ENCODE assay signal across 29 cellular contexts in the genomic region with DNA sequence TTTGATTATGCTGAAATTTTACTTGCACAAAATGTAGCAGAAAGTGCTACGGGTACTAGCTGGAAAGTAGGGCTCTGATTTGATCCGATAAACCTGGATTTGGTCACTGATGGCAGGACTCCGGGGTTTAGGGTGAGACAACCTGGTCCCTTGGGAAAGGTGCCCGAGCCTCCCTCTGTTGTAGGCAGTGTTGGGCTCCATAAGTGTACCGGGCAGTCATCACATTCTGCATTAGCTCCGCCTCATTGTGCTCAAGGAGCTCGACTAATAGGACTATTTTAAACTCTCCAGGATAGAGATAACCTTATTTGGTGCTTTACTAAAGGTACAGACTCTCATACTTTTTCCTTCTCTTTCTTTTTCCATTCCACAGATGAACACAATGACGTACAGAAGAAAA.
"Had no signal": no experiment of that assay in that cellular context is flagged by ENCODE, and none has a peak within 500 bp of the region (broad histone marks: within the 10 kb centered on the region; RNA-seq: fewer than 3 reads in every experiment).

No MANE protein-coding gene starts in this region.

- H3K9me3 ChIP-seq: esophagus muscularis mucosa had no signal

- H3K36me3 ChIP-seq: ascending aorta, breast epithelium, esophagus muscularis mucosa, gastroesophageal sphincter had no signal

- H3K27ac ChIP-seq: ascending aorta, breast epithelium, coronary artery, dorsolateral prefrontal cortex, esophagus muscularis mucosa, gastroesophageal sphincter, heart right ventricle had no signal

- H3K9me3 Mint-ChIP-seq: central memory CD8-positive, alpha-beta T cell had no signal

- DNase-seq: activated CD4-positive, alpha-beta memory T cell treated with anti-CD3 and anti-CD28 coated beads, Interleukin-2, amount 10 ng/mL, durations not matched to agents 7 days and 5 days; activated CD4-positive, alpha-beta T cell treated with anti-CD3 and anti-CD28 coated beads for 1 hour; activated CD4-positive, alpha-beta T cell treated with anti-CD3 and anti-CD28 coated beads for 4 hours; activated CD4-positive, alpha-beta T cell treated with anti-CD3 and anti-CD28 coated beads, Interleukin-2, amount 10 ng/mL, durations not matched to agents 7 days and 5 days; activated CD4-positive, alpha-beta T cell treated with anti-CD3 and anti-CD28 coated beads, Interleukin-2, amount 50 U/mL, for 4 hours; activated CD8-positive, alpha-beta memory T cell treated with anti-CD3 and anti-CD28 coated beads, Interleukin-2, amount 50 U/mL, for 48 hours; activated gamma-delta T cell; activated naive CD4-positive, alpha-beta T cell; activated naive CD4-positive, alpha-beta T cell treated with anti-CD3 and anti-CD28 coated beads, Interleukin-2, amount 10 ng/mL, durations not matched to agents 7 days and 5 days; activated naive CD8-positive, alpha-beta T cell treated with anti-CD3 and anti-CD28 coated beads, Interleukin-2, amount 10 ng/mL, durations not matched to agents 7 days and 5 days; activated T-cell treated with anti-CD3 and anti-CD28 coated beads for 4 hours; activated T-cell treated with anti-CD3 and anti-CD28 coated beads, Interleukin-2, amount 50 U/mL, for 24 hours; activated T-cell treated with anti-CD3 and anti-CD28 coated beads, Interleukin-2, amount 50 U/mL, for 72 hours; dorsolateral prefrontal cortex; effector memory CD4-positive, alpha-beta T cell; endodermal cell; erythroblast; foreskin melanocyte; heart right ventricle; T-helper 2 cell had no signal

- H3K4me3 Mint-ChIP-seq: activated CD4-positive, alpha-beta memory T cell treated with anti-CD3 and anti-CD28 coated beads, Interleukin-2, amount 10 ng/mL, durations not matched to agents 7 days and 5 days; activated CD4-positive, alpha-beta T cell treated with anti-CD3 and anti-CD28 coated beads, Interleukin-2, amount 10 ng/mL, durations not matched to agents 7 days and 5 days; activated naive CD4-positive, alpha-beta T cell treated with anti-CD3 and anti-CD28 coated beads, Interleukin-2, amount 10 ng/mL, durations not matched to agents 7 days and 5 days; activated naive CD8-positive, alpha-beta T cell treated with anti-CD3 and anti-CD28 coated beads, Interleukin-2, amount 10 ng/mL, durations not matched to agents 7 days and 5 days; activated T-cell treated with anti-CD3 and anti-CD28 coated beads, Interleukin-2, amount 50 U/mL, for 24 hours; activated T-cell treated with anti-CD3 and anti-CD28 coated beads, Interleukin-2, amount 50 U/mL, for 72 hours; brain; central memory CD8-positive, alpha-beta T cell; dendritic cell treated with granulocyte-macrophage colony-stimulating factor and Interleukin-4, amounts not matched to agents 40 ng/mL and 50 ng/mL, for 4 days; endodermal cell had no signal

- H3K27me3 ChIP-seq: ascending aorta, breast epithelium, dorsolateral prefrontal cortex, esophagus muscularis mucosa, gastroesophageal sphincter, heart right ventricle had no signal

- ATAC-seq: activated naive CD4-positive, alpha-beta T cell treated with anti-CD3 and anti-CD28 coated beads, Interleukin-2, amount 50 U/mL, for 72 hours; activated T-cell treated with anti-CD3 and anti-CD28 coated beads, Interleukin-2, amount 50 U/mL, for 72 hours; gastroesophageal sphincter; heart right ventricle had no signal

- H3K4me1 ChIP-seq: breast epithelium had no signal

- H3K27me3 Mint-ChIP-seq: activated CD4-positive, alpha-beta memory T cell treated with anti-CD3 and anti-CD28 coated beads, Interleukin-2, amount 10 ng/mL, durations not matched to agents 7 days and 5 days; activated CD4-positive, alpha-beta T cell treated with anti-CD3 and anti-CD28 coated beads, Interleukin-2, amount 10 ng/mL, durations not matched to agents 7 days and 5 days; activated naive CD4-positive, alpha-beta T cell treated with anti-CD3 and anti-CD28 coated beads, Interleukin-2, amount 10 ng/mL, durations not matched to agents 7 days and 5 days; activated naive CD8-positive, alpha-beta T cell treated with anti-CD3 and anti-CD28 coated beads, Interleukin-2, amount 10 ng/mL, durations not matched to agents 7 days and 5 days; activated T-cell treated with anti-CD3 and anti-CD28 coated beads, Interleukin-2, amount 50 U/mL, for 24 hours; brain; central memory CD8-positive, alpha-beta T cell; dendritic cell treated with granulocyte-macrophage colony-stimulating factor and Interleukin-4, amounts not matched to agents 40 ng/mL and 50 ng/mL, for 4 days had no signal

- H3K27ac Mint-ChIP-seq: activated CD4-positive, alpha-beta memory T cell treated with anti-CD3 and anti-CD28 coated beads, Interleukin-2, amount 10 ng/mL, durations not matched to agents 7 days and 5 days; activated CD4-positive, alpha-beta T cell treated with anti-CD3 and anti-CD28 coated beads, Interleukin-2, amount 10 ng/mL, durations not matched to agents 7 days and 5 days; activated naive CD4-positive, alpha-beta T cell treated with anti-CD3 and anti-CD28 coated beads, Interleukin-2, amount 10 ng/mL, durations not matched to agents 7 days and 5 days; activated naive CD4-positive, alpha-beta T cell treated with anti-CD3 and anti-CD28 coated beads, Interleukin-2, amount 50 U/mL, for 72 hours; activated naive CD8-positive, alpha-beta T cell treated with anti-CD3 and anti-CD28 coated beads, Interleukin-2, amount 10 ng/mL, durations not matched to agents 7 days and 5 days; activated T-cell treated with anti-CD3 and anti-CD28 coated beads, Interleukin-2, amount 50 U/mL, for 24 hours; activated T-cell treated with anti-CD3 and anti-CD28 coated beads, Interleukin-2, amount 50 U/mL, for 72 hours; brain; dendritic cell treated with granulocyte-macrophage colony-stimulating factor and Interleukin-4, amounts not matched to agents 40 ng/mL and 50 ng/mL, for 4 days; endodermal cell had no signal

- H3K4me3 ChIP-seq: ascending aorta, breast epithelium, coronary artery, dorsolateral prefrontal cortex, esophagus muscularis mucosa, gastroesophageal sphincter, heart right ventricle had no signal

- H3K4me1 Mint-ChIP-seq: activated CD4-positive, alpha-beta memory T cell treated with anti-CD3 and anti-CD28 coated beads, Interleukin-2, amount 10 ng/mL, durations not matched to agents 7 days and 5 days; activated naive CD4-positive, alpha-beta T cell treated with anti-CD3 and anti-CD28 coated beads, Interleukin-2, amount 10 ng/mL, durations not matched to agents 7 days and 5 days had no signal
